8 cellular contexts compared by ENCODE assay signal in genomic region chr1:149884433-149885363, GRCh38. TPM values are rescaled to one million over a fixed set of nuclear protein-coding genes. Genes with fewer than 3 reads are reported as not detected.
DNase-seq lines count a peak whose midpoint lies in the region; ATAC-seq and TF ChIP-seq lines count a peak whose summit lies in the region.

No MANE protein-coding gene starts in this region.

- H3K4ac ChIP-seq in trophoblast cell (ENCODE audit: low read depth, low read length): no peak overlapping the region

- H3K4me3 ChIP-seq in epithelial cell of proximal tubule (ENCODE audit: low read depth, low read length) (peak overlapping the region; percentile 70), trophoblast cell (ENCODE audit: low read depth, low read length) (no peak overlapping the region)

- no peak overlapping the region for H4K8ac ChIP-seq in trophoblast cell (ENCODE audit: low read depth, low read length)

- no peak overlapping the region for H2BK5ac ChIP-seq in trophoblast cell (ENCODE audit: low read depth, low read length, poor library complexity)

- H3K4me1 ChIP-seq in trophoblast cell (ENCODE audit: control insufficient read depth in 1 of 2, insufficient read depth in 2 of 2, low read length in 2 of 2): peaks cover 0 to 8% of the 10 kb centered on the region in 2 experiments

- peaks cover 7% of the 10 kb centered on the region for H3K79me2 ChIP-seq in trophoblast cell (ENCODE audit: control insufficient read depth, insufficient read depth, low read length, poor library complexity)

- no peaks in the 10 kb centered on the region for H3K36me3 ChIP-seq in trophoblast cell (ENCODE audit: control insufficient read depth in 1 of 2, insufficient read depth in 2 of 2, low read length in 2 of 2)

- peak overlapping the region; percentile 75 for H3K27ac ChIP-seq in trophoblast cell (ENCODE audit: low read depth, low read length)

- ATAC-seq in GM21528 (IDR thresholded peaks at IDR 0.05; ENCODE audit: low FRiP score, unreplicated experiment): no peak

- H3K14ac ChIP-seq in trophoblast cell (ENCODE audit: low read length): no peak overlapping the region

- no peak for TF ChIP-seq CTCF in epithelial cell of proximal tubule (conservative IDR thresholded peaks at IDR 0.05; ENCODE audit: low read depth, low read length)

- H3K9me3 ChIP-seq in trophoblast cell (ENCODE audit: insufficient read depth, low read depth, low read length): no peaks in the 10 kb centered on the region

- DNase-seq in DMS79 treated with DMSO at 0.1 percent for 48 hours (lab: John Stamatoyannopoulos, UW) (peak; percentile 82), Kasumi-1 (lab: John Stamatoyannopoulos, UW) (peak; percentile 79 to 81), RPMI7951 (ENCODE audit: low read depth) (peak; percentile 62), epithelial cell of proximal tubule (ENCODE audit: low read depth) (no peak), trophoblast cell (no peak), LoVo (ENCODE audit: low spot score) (no peak), NCI-H1048 (lab: John Stamatoyannopoulos, UW) (no peak)

- peaks cover 28% of the 10 kb centered on the region for H3K79me1 ChIP-seq in trophoblast cell (ENCODE audit: low read length)

- no peak overlapping the region for H2AK5ac ChIP-seq in trophoblast cell (ENCODE audit: low read length)

- no peak overlapping the region for H2BK12ac ChIP-seq in trophoblast cell (ENCODE audit: low read length)

- no peaks in the 10 kb centered on the region for H3K27me3 ChIP-seq in trophoblast cell (ENCODE audit: insufficient read depth, low read length)

- no peak overlapping the region for H4K91ac ChIP-seq in trophoblast cell (ENCODE audit: low read depth, low read length)

- H4K12ac ChIP-seq in trophoblast cell (ENCODE audit: low read depth, low read length): no peak overlapping the region

- WGBS in trophoblast cell (ENCODE audit: extremely low coverage, insufficient coverage, insufficient read length): no CpG with 5 or more reads among the region's 9 CpGs

- no peak overlapping the region for H2BK120ac ChIP-seq in trophoblast cell (ENCODE audit: insufficient read depth, low read length, poor library complexity)

- H3K23ac ChIP-seq in trophoblast cell (ENCODE audit: low read length): no peak overlapping the region

- no peak overlapping the region for H3K18ac ChIP-seq in trophoblast cell (ENCODE audit: low read length)

- no peak overlapping the region for H2AFZ ChIP-seq in trophoblast cell (ENCODE audit: insufficient read depth, low read length, poor library complexity)

- H3K9ac ChIP-seq in trophoblast cell (ENCODE audit: low read length): peak overlapping the region; percentile 38

- peak overlapping the region; percentile 77 for H3K4me2 ChIP-seq in trophoblast cell (ENCODE audit: low read length)

RNA-seq across cellular contexts. Expression of gene BOLA1, which starts 14.7 kb away (rescaled TPM):
- total RNA-seq in RPMI7951 (2014; rRNA removed; shearing (Covaris generic)): 16.7 and 25.0 TPM in 2 replicates
- 18.7 and 29.2 TPM in 2 replicates for total RNA-seq in epithelial cell of proximal tubule
- 8.6 and 9.4 TPM in 2 replicates for polyA plus RNA-seq in trophoblast cell (2013)

RNA-seq across cellular contexts. Expression of gene SV2A, which starts 32.9 kb away (rescaled TPM):
- total RNA-seq in RPMI7951 (2014; rRNA removed; shearing (Covaris generic)): 11.4 and 12.7 TPM in 2 replicates
- total RNA-seq in epithelial cell of proximal tubule: 2.9 and 5.9 TPM in 2 replicates
- 10.8 and 11.9 TPM in 2 replicates for polyA plus RNA-seq in trophoblast cell (2013)

RNA-seq across cellular contexts. Expression of gene SF3B4, which starts 42.9 kb away (rescaled TPM):
- total RNA-seq in RPMI7951 (2014; rRNA removed; shearing (Covaris generic)): 22.0 and 33.2 TPM in 2 replicates
- 7.7 and 14.5 TPM in 2 replicates for total RNA-seq in epithelial cell of proximal tubule
- 101 and 103 TPM in 2 replicates for polyA plus RNA-seq in trophoblast cell (2013)

RNA-seq across cellular contexts. Expression of gene MTMR11, which starts 52.0 kb away (rescaled TPM):
- 5.2 and 6.1 TPM in 2 replicates for total RNA-seq in RPMI7951 (2014; rRNA removed; shearing (Covaris generic))
- total RNA-seq in epithelial cell of proximal tubule: 8.9 and 10.1 TPM in 2 replicates
- 17.1 and 18.3 TPM in 2 replicates for polyA plus RNA-seq in trophoblast cell (2013)

Comparison
In these comparisons a context has a peak if more than half of its experiments do, and no peak if none do; other contexts are left out.
1. DNase-seq: peak in DMS79 treated with DMSO at 0.1 percent for 48 hours (single experiment), Kasumi-1 (2 of 2) and RPMI7951 (single experiment); none in epithelial cell of proximal tubule (single experiment), trophoblast cell (0 of 2), LoVo (single experiment) and NCI-H1048 (single experiment).